In genomic region chr7:124171068-124171467, GRCh38 we compare ENCODE assay signal across 9 cellular contexts.
DNase-seq lines count a peak whose midpoint lies in the region; ATAC-seq and TF ChIP-seq lines count a peak whose summit lies in the region.
"Had no signal": no experiment of that assay in that cellular context is flagged by ENCODE, and none has a peak within 500 bp of the region (broad histone marks: within the 10 kb centered on the region; RNA-seq: fewer than 3 reads in every experiment).

No MANE protein-coding gene starts in this region.

- no peaks in the 10 kb centered on the region for H3K4me1 ChIP-seq in hepatocyte (ENCODE audit: insufficient read depth)

- H3K27ac ChIP-seq in hepatocyte, result no peak overlapping the region

- no peaks in the 10 kb centered on the region for H3K9me2 ChIP-seq in hepatocyte (replicated peaks; ENCODE audit: insufficient read depth)

- H3K9me3 ChIP-seq in hepatocyte (ENCODE audit: low read depth), result no peaks in the 10 kb centered on the region

- H3K27me3 ChIP-seq in hepatocyte, result no peaks in the 10 kb centered on the region

- peak; percentile 22 for DNase-seq in ACHN
- peak; percentile 16 for DNase-seq in SK-N-DZ (ENCODE audit: low spot score)
- DNase-seq in hepatocyte (ENCODE audit: low spot score), result peak; percentile 41
- no peak for DNase-seq in cerebellum (ENCODE audit: low spot score)
- no peak for DNase-seq in activated CD4-positive, alpha-beta T cell treated with anti-CD3 and anti-CD28 coated beads, Interleukin-2, amount 50 U/mL, for 4 hours
- DNase-seq: stimulated activated CD4-positive, alpha-beta T cell treated with anti-CD3 and anti-CD28 coated beads, Interleukin-2, amount 100 ng/mL, for 24 hours had no signal

- no peak overlapping the region for H2AFZ ChIP-seq in hepatocyte

- 43% methylated on average over 1 of the region's 1 CpG for WGBS in hepatocyte (ENCODE audit: low lambda C conversion rate, missing lambda C conversion rate)

- H3K4me3 ChIP-seq in hepatocyte, result no peak overlapping the region

- H3K79me2 ChIP-seq in hepatocyte, result no peaks in the 10 kb centered on the region

- H3K4me2 ChIP-seq in hepatocyte, result no peak overlapping the region

- no peaks in the 10 kb centered on the region for H4K20me1 ChIP-seq in hepatocyte (ENCODE audit: insufficient read depth, poor library complexity, severe bottlenecking)

- ATAC-seq in HG03469 (IDR thresholded peaks at IDR 0.05; ENCODE audit: unreplicated experiment) (no peak), GM21528 (IDR thresholded peaks at IDR 0.05; ENCODE audit: low FRiP score, unreplicated experiment) (no peak)

- H3K36me3 ChIP-seq in hepatocyte (replicated peaks; ENCODE audit: insufficient read depth, low read depth), result no peaks in the 10 kb centered on the region

- TF ChIP-seq CTCF in GM12874 (IDR thresholded peaks at IDR 0.05; ENCODE audit: insufficient read depth, low read depth, low read length) (peak; percentile 5; the same call in 1 of the 2 replicates), hepatocyte (IDR thresholded peaks at IDR 0.05; ENCODE audit: poor library complexity) (peak; percentile 64)

- in situ Hi-C loops in ACHN (cut with HindIII; ENCODE audit: low pct_ligation_motif_present, low pct_unique_long_range_greater_than_20kb, low sequenced_read_pairs), result no loop called here

Comparison
In these comparisons a context has a peak if more than half of its experiments do, and no peak if none do; other contexts are left out.
1. DNase-seq: peak in ACHN (single experiment), SK-N-DZ (single experiment) and hepatocyte (single experiment); none in cerebellum (single experiment) and activated CD4-positive, alpha-beta T cell treated with anti-CD3 and anti-CD28 coated beads, Interleukin-2, amount 50 U/mL, for 4 hours (0 of 2).